ENCODE assay signal across 1 cellular context in the genomic region with DNA sequence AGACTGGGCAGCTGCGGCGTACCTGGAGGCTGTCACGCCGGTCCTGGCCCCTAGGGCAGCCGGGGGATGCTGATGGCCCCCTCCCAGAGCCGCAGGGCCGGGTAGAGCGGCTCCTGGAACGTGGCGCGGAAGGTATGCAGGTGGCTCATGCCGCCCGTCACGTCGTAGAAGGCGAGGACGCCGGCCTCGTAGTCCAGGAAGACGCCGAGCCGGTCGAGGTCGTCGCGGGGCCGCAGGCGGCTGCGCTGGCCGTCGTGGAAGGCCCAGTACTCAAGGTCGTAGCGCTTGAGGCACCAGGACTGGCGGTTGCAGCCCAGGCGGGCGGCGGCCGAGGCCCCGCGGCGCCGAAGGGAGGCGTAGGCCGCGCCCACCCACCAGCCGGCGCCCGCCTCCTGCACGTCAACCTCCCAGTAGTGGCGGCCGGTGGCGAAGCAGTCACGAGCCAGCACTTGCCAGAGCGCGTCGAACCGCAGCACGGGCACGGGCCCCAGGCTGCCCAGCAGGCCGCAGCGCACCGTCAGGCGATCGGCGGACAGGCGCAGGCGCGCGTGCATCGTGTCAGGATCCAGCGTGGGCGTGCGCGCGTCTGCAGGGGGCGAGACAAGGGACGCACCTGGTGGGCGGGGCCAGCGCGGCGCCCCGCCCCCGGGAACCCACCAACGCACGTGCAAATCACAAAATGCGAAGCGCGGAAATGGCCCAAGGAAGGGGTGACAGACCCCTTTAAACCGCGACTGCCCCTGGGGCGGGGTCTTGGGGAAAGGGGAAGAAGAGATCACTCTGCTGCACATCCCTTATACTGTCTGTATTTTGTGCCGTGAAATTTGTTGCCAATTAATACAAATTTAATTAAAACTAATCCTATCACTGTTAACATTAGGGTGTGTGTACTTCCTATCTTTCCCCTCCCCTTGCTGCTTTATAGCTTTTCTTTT.
TF ChIP-seq lines count a peak whose summit lies in the region.

No MANE protein-coding gene starts in this region.

TF ChIP-seq in GM12878, 131 proteins besides CTCF, POLR2A, EP300 and RAD21:
- TF ChIP-seq MYB (IDR thresholded peaks at IDR 0.05; ENCODE audit: borderline replicate concordance, low read depth, low read length) (no peak), BHLHE40 (IDR thresholded peaks at IDR 0.05; ENCODE audit: borderline replicate concordance in 1 of 2, low read depth in 2 of 2, low read length in 1 of 2) (0 out of 4 replicates have a peak, but pooled peaks of 1 of the 2 experiments have one; percentile 5), EGR1 (IDR thresholded peaks at IDR 0.05; ENCODE audit: borderline replicate concordance in 1 of 2, low read depth in 2 of 2, low read length in 2 of 2) (peak in 1 of 2 experiments; percentile 52; a peak in 2 of 3 replicates), TCF3 (IDR thresholded peaks at IDR 0.05; ENCODE audit: borderline replicate concordance, insufficient read depth, low read depth, low read length) (peak; percentile 45; the same call in 1 of the 2 replicates)
TF ChIP-seq in GM12878: peak in this region for 3.
